1 cellular context compared by ENCODE assay signal in the genomic region with DNA sequence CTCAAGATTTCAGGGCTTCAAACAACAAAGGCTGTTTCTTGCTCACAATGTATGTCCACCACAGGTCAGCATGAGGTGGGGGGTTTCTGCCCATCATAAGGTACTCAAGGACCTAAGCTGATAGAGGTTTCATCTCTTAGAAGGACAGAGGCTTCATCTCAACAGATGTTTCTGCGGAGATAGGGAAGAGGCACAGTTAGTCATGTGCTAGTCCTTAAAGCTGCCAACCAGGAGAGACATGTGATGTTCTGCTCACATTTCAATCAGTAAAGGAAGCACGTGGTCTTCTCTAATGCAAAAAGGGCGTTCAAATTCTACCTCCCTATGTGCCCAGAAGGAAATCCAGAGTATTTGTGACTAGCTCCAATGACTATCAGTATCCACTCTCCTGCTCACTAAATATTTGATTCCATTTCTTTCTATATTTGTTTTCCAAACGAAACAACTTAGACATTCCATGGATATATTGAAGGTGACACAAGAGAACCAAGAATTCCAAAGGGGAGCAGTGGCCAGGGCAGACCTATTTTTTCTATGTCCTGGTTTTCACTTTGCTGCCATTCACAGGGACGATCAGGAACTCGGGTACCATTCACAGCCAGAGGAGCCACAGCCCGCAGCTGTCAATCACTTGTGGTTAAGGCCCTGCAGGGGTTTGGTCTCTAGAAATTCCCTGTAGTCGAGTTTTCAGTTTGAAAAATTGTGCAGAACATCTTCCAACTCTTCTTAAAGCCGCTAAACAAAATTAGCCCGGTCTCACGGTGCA.
TF ChIP-seq lines count a peak whose summit lies in the region.

No MANE protein-coding gene starts in this region.

TF ChIP-seq in K562, 482 proteins besides CTCF, POLR2A, EP300 and RAD21 (continued from another document):
- TF ChIP-seq, protein P1, sequence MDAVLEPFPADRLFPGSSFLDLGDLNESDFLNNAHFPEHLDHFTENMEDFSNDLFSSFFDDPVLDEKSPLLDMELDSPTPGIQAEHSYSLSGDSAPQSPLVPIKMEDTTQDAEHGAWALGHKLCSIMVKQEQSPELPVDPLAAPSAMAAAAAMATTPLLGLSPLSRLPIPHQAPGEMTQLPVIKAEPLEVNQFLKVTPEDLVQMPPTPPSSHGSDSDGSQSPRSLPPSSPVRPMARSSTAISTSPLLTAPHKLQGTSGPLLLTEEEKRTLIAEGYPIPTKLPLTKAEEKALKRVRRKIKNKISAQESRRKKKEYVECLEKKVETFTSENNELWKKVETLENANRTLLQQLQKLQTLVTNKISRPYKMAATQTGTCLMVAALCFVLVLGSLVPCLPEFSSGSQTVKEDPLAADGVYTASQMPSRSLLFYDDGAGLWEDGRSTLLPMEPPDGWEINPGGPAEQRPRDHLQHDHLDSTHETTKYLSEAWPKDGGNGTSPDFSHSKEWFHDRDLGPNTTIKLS (IDR thresholded peaks at IDR 0.05; ENCODE audit: borderline replicate concordance, low read depth), result no peak
- TF ChIP-seq SREBF1 (IDR thresholded peaks at IDR 0.05; ENCODE audit: borderline replicate concordance, low read depth, low read length) (no peak), CBFA2T3 (IDR thresholded peaks at IDR 0.05) (peak; percentile 67), SP2 (IDR thresholded peaks at IDR 0.05; ENCODE audit: extremely low read depth, low read depth, low read length, poor library complexity, severe bottlenecking) (no peak), TCF3 (CRISPR knock-in tag; IDR thresholded peaks at IDR 0.05) (peak; percentile 82), RHOXF2B (CRISPR knock-in tag; conservative IDR thresholded peaks at IDR 0.05) (no peak), L3MBTL2 (IDR thresholded peaks at IDR 0.05) (peak; percentile 85), RCOR1 (IDR thresholded peaks at IDR 0.05; ENCODE audit: borderline replicate concordance in 1 of 2, low read depth in 2 of 2, low read length in 2 of 2) (peak in 1 of 2 experiments; percentile 40; a peak in 1 of 4 replicates), FOXA3 (CRISPR knock-in tag; conservative IDR thresholded peaks at IDR 0.05 in 1 of 2, IDR thresholded peaks at IDR 0.05 in 1 of 2) (no peak), OTX1 (CRISPR knock-in tag; IDR thresholded peaks at IDR 0.05) (no peak), RAD51 (IDR thresholded peaks at IDR 0.05; ENCODE audit: borderline replicate concordance, low read depth) (peak; percentile 59; the same call in 1 of the 2 replicates), SP1 (CRISPR knock-in tag; IDR thresholded peaks at IDR 0.05) (no peak), SMARCE1 (IDR thresholded peaks at IDR 0.05) (peak; percentile 26; the same call in 1 of the 2 replicates), STAG1 (CRISPR knock-in tag; IDR thresholded peaks at IDR 0.05; ENCODE audit: borderline replicate concordance) (no peak), MECOM (CRISPR knock-in tag; IDR thresholded peaks at IDR 0.05) (0 out of 2 replicates have a peak, but pooled peaks have one; percentile 39), XRCC3 (IDR thresholded peaks at IDR 0.05) (no peak), SNRNP70 (optimal IDR thresholded peaks at IDR 0.05; ENCODE audit: low read depth, low read length) (no peak), NR3C1 (CRISPR knock-in tag; IDR thresholded peaks at IDR 0.05) (no peak), ZBTB8A (IDR thresholded peaks at IDR 0.05; ENCODE audit: partially characterized antibody) (no peak), JUND (IDR thresholded peaks at IDR 0.05; ENCODE audit: borderline replicate concordance, low read depth, low read length) (no peak), JUND (tag; IDR thresholded peaks at IDR 0.05; ENCODE audit: borderline replicate concordance, low read depth, low read length) (0 out of 3 replicates have a peak, but pooled peaks have one; percentile 14), MXI1 (IDR thresholded peaks at IDR 0.05; ENCODE audit: low read depth, low read length) (no peak), KAT8 (IDR thresholded peaks at IDR 0.05; ENCODE audit: low read depth) (no peak)
- TF ChIP-seq, protein P2, sequence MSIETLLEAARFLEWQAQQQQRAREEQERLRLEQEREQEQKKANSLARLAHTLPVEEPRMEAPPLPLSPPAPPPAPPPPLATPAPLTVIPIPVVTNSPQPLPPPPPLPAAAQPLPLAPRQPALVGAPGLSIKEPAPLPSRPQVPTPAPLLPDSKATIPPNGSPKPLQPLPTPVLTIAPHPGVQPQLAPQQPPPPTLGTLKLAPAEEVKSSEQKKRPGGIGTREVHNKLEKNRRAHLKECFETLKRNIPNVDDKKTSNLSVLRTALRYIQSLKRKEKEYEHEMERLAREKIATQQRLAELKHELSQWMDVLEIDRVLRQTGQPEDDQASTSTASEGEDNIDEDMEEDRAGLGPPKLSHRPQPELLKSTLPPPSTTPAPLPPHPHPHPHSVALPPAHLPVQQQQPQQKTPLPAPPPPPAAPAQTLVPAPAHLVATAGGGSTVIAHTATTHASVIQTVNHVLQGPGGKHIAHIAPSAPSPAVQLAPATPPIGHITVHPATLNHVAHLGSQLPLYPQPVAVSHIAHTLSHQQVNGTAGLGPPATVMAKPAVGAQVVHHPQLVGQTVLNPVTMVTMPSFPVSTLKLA (conservative IDR thresholded peaks at IDR 0.05), result peak in 1 of 2 experiments; percentile 33; a peak in 1 of 4 replicates
- TF ChIP-seq, protein P3, sequence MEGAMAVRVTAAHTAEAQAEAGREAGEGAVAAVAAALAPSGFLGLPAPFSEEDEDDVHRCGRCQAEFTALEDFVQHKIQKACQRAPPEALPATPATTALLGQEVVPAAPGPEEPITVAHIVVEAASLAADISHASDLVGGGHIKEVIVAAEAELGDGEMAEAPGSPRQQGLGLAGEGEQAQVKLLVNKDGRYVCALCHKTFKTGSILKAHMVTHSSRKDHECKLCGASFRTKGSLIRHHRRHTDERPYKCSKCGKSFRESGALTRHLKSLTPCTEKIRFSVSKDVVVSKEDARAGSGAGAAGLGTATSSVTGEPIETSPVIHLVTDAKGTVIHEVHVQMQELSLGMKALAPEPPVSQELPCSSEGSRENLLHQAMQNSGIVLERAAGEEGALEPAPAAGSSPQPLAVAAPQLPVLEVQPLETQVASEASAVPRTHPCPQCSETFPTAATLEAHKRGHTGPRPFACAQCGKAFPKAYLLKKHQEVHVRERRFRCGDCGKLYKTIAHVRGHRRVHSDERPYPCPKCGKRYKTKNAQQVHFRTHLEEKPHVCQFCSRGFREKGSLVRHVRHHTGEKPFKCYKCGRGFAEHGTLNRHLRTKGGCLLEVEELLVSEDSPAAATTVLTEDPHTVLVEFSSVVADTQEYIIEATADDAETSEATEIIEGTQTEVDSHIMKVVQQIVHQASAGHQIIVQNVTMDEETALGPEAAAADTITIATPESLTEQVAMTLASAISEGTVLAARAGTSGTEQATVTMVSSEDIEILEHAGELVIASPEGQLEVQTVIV (CRISPR knock-in tag; IDR thresholded peaks at IDR 0.05; ENCODE audit: borderline replicate concordance), result no peak
